In genomic region chr4:152534541-152535231, GRCh38 we compare ENCODE assay signal across 8 cellular contexts. TPM values are rescaled to one million over a fixed set of nuclear protein-coding genes. Genes with fewer than 3 reads are reported as not detected.
DNase-seq lines count a peak whose midpoint lies in the region; ATAC-seq and TF ChIP-seq lines count a peak whose summit lies in the region.

No MANE protein-coding gene starts in this region.

- TF ChIP-seq CTCF in RWPE1 (conservative IDR thresholded peaks at IDR 0.05; ENCODE audit: low read depth) (no peak), retinal pigment epithelial cell (conservative IDR thresholded peaks at IDR 0.05; ENCODE audit: low read depth, low read length) (no peak)

- no peaks in the 10 kb centered on the region for H3K9me3 Mint-ChIP-seq in activated naive CD4-positive, alpha-beta T cell treated with anti-CD3 and anti-CD28 coated beads, Interleukin-2, amount 50 U/mL, for 24 hours

- no peaks in the 10 kb centered on the region for H3K27me3 Mint-ChIP-seq in activated naive CD4-positive, alpha-beta T cell treated with anti-CD3 and anti-CD28 coated beads, Interleukin-2, amount 50 U/mL, for 24 hours

- H3K27ac ChIP-seq in RWPE1, result peak overlapping the region; percentile 95

- DNase-seq in NCI-H510A (lab: John Stamatoyannopoulos, UW) (peak; percentile 6), NCI-H510A treated with DMSO at 0.1 percent for 48 hours (lab: John Stamatoyannopoulos, UW) (no peak), RWPE1 (ENCODE audit: low spot score) (peak; percentile 28), left ventricle myocardium superior (peak; percentile 55), retinal pigment epithelial cell (ENCODE audit: low read depth) (no peak), NCI-H774 (lab: John Stamatoyannopoulos, UW) (no peak)

- peak overlapping the region; percentile 72 for H3K27ac Mint-ChIP-seq in activated naive CD4-positive, alpha-beta T cell treated with anti-CD3 and anti-CD28 coated beads, Interleukin-2, amount 50 U/mL, for 24 hours

- ATAC-seq in left ventricle myocardium superior, result peak; percentile 4
- ATAC-seq in HG03045 (IDR thresholded peaks at IDR 0.05; ENCODE audit: unreplicated experiment), result no peak

- H3K36me3 Mint-ChIP-seq in activated naive CD4-positive, alpha-beta T cell treated with anti-CD3 and anti-CD28 coated beads, Interleukin-2, amount 50 U/mL, for 24 hours, result peaks cover 14% of the 10 kb centered on the region

- POLR2A ChIA-PET in RWPE1 (lab: Yijun Ruan, JAX; ENCODE audit: low non-redundant PET), result no interaction called here

- intact Hi-C loops in left ventricle myocardium superior (cut with micrococcal nuclease), result no loop called here

- peaks cover 68% of the 10 kb centered on the region for H3K4me1 Mint-ChIP-seq in activated naive CD4-positive, alpha-beta T cell treated with anti-CD3 and anti-CD28 coated beads, Interleukin-2, amount 50 U/mL, for 24 hours

- CTCF ChIA-PET in RWPE1 (lab: Yijun Ruan, JAX), result interaction anchor here (1.1 kb wide), 1 partner anchor 106 kb away, joined by 3 read pairs; no protein-coding TSS in a partner anchor

- peak overlapping the region; percentile 98 for H3K4me3 Mint-ChIP-seq in activated naive CD4-positive, alpha-beta T cell treated with anti-CD3 and anti-CD28 coated beads, Interleukin-2, amount 50 U/mL, for 24 hours

- peak overlapping the region; percentile 94 for H3K4me3 ChIP-seq in retinal pigment epithelial cell (ENCODE audit: low read length)

RNA-seq across cellular contexts. Expression of gene FBXW7, which starts 1.2 kb away (rescaled TPM):
- total RNA-seq in left ventricle myocardium superior, result 59.4 TPM

Comparison
In these comparisons a context has a peak if more than half of its experiments do, and no peak if none do; other contexts are left out.
1. DNase-seq: peak in NCI-H510A (single experiment), RWPE1 (single experiment) and left ventricle myocardium superior (single experiment); none in NCI-H510A treated with DMSO at 0.1 percent for 48 hours (single experiment), retinal pigment epithelial cell (single experiment) and NCI-H774 (single experiment).